In genomic region chr1:23801338-23801748, GRCh38 we compare ENCODE assay signal across 8 cellular contexts.
A peak's percentile ranks its signal among the peaks of the same experiment; 100 is the strongest.
DNase-seq lines count a peak whose midpoint lies in the region; ATAC-seq and TF ChIP-seq lines count a peak whose summit lies in the region.

No MANE protein-coding gene starts in this region.

- ATAC-seq in stimulated activated naive B cell treated with anti-CD40 and anti-IgM and Interleukin-4, amounts not matched to agents 10 μg/mL and 1 μg/mL and 100 μg/mL, for 72 hours (replicated peaks): no peak
- no peak for ATAC-seq in HG03025 (IDR thresholded peaks at IDR 0.05; ENCODE audit: low FRiP score, unreplicated experiment)

- peak overlapping the region; percentile 87 for H3K4me3 ChIP-seq in WERI-Rb-1 (ENCODE audit: low read depth, low read length)
- H3K4me3 ChIP-seq in iPS-11a (ENCODE audit: low read depth, low read length): peak overlapping the region; percentile 78

- no peaks in the 10 kb centered on the region for H3K27me3 Mint-ChIP-seq in stimulated activated naive B cell treated with anti-CD40 and anti-IgM and Interleukin-4, amounts not matched to agents 10 μg/mL and 1 μg/mL and 100 μg/mL, for 72 hours

- TF ChIP-seq CTCF in WERI-Rb-1 (IDR thresholded peaks at IDR 0.05; ENCODE audit: low read depth, low read length): no peak

- no peaks in the 10 kb centered on the region for H3K27me3 ChIP-seq in WERI-Rb-1 (ENCODE audit: insufficient read depth, low read depth, severe bottlenecking)

- H3K9me3 Mint-ChIP-seq in stimulated activated naive B cell treated with anti-CD40 and anti-IgM and Interleukin-4, amounts not matched to agents 10 μg/mL and 1 μg/mL and 100 μg/mL, for 72 hours: no peaks in the 10 kb centered on the region

- peaks cover 20% of the 10 kb centered on the region for H3K36me3 ChIP-seq in WERI-Rb-1

- H3K36me3 Mint-ChIP-seq in stimulated activated naive B cell treated with anti-CD40 and anti-IgM and Interleukin-4, amounts not matched to agents 10 μg/mL and 1 μg/mL and 100 μg/mL, for 72 hours: peaks cover 16 to 44% of the 10 kb centered on the region in 2 donors

- H3K4me3 Mint-ChIP-seq in stimulated activated naive B cell treated with anti-CD40 and anti-IgM and Interleukin-4, amounts not matched to agents 10 μg/mL and 1 μg/mL and 100 μg/mL, for 72 hours: peak overlapping the region; percentile 94 to 95

- H3K27ac ChIP-seq in WERI-Rb-1: peak overlapping the region; percentile 58

- peaks cover 25 to 30% of the 10 kb centered on the region in 2 donors for H3K4me1 Mint-ChIP-seq in stimulated activated naive B cell treated with anti-CD40 and anti-IgM and Interleukin-4, amounts not matched to agents 10 μg/mL and 1 μg/mL and 100 μg/mL, for 72 hours

- no peaks in the 10 kb centered on the region for H3K9me3 ChIP-seq in WERI-Rb-1 (ENCODE audit: severe bottlenecking)

- DNase-seq in NCI-H345 (lab: John Stamatoyannopoulos, UW): peak; percentile 22
- no peak for DNase-seq in NCI-H345 treated with DMSO at 0.1 percent for 48 hours (lab: John Stamatoyannopoulos, UW; ENCODE audit: unreplicated experiment)
- DNase-seq in WERI-Rb-1: no peak
- no peak for DNase-seq in stimulated activated naive B cell treated with anti-CD40 and anti-IgM and Interleukin-4, amounts not matched to agents 10 μg/mL and 1 μg/mL and 100 μg/mL, for 72 hours
- no peak for DNase-seq in RKO (ENCODE audit: low spot score)
- DNase-seq in stimulated activated CD4-positive, alpha-beta T cell treated with anti-CD3 and anti-CD28 coated beads, Interleukin-4, amount 100 ng/mL, for 4 hours: no peak

- H3K27ac Mint-ChIP-seq in stimulated activated naive B cell treated with anti-CD40 and anti-IgM and Interleukin-4, amounts not matched to agents 10 μg/mL and 1 μg/mL and 100 μg/mL, for 72 hours: peak overlapping the region; percentile 93
